ENCODE assay signal across 17 cellular contexts in genomic region chr3:63279000-63279366, GRCh38. TPM values are rescaled to one million over a fixed set of nuclear protein-coding genes. Genes with fewer than 3 reads are reported as not detected.
DNase-seq lines count a peak whose midpoint lies in the region; ATAC-seq and TF ChIP-seq lines count a peak whose summit lies in the region.
"Had no signal": no experiment of that assay in that cellular context is flagged by ENCODE, and none has a peak within 500 bp of the region (broad histone marks: within the 10 kb centered on the region; RNA-seq: fewer than 3 reads in every experiment).

No MANE protein-coding gene starts in this region.

- H3K27ac Mint-ChIP-seq in glutamatergic neuron (ENCODE audit: unreplicated experiment) (no peak overlapping the region), progenitor cell of endocrine pancreas (no peak overlapping the region)
- H3K27ac Mint-ChIP-seq: activated naive CD8-positive, alpha-beta T cell treated with anti-CD3 and anti-CD28 coated beads, Interleukin-2, amount 10 ng/mL, durations not matched to agents 7 days and 5 days had no signal

- H3K9me3 Mint-ChIP-seq in glutamatergic neuron (ENCODE audit: unreplicated experiment) (no peaks in the 10 kb centered on the region), progenitor cell of endocrine pancreas (ENCODE audit: low read depth) (no peaks in the 10 kb centered on the region)
- H3K9me3 Mint-ChIP-seq: activated naive CD8-positive, alpha-beta T cell treated with anti-CD3 and anti-CD28 coated beads, Interleukin-2, amount 10 ng/mL, durations not matched to agents 7 days and 5 days had no signal

- no peak for ATAC-seq in GM19023 (IDR thresholded peaks at IDR 0.05; ENCODE audit: unreplicated experiment)
- no peak for ATAC-seq in HG02763 (IDR thresholded peaks at IDR 0.05; ENCODE audit: unreplicated experiment)
- ATAC-seq: left lobe of liver had no signal

- H3K36me3 Mint-ChIP-seq in glutamatergic neuron (ENCODE audit: unreplicated experiment) (no peaks in the 10 kb centered on the region), progenitor cell of endocrine pancreas (ENCODE audit: insufficient read depth) (no peaks in the 10 kb centered on the region)
- H3K36me3 Mint-ChIP-seq: activated naive CD8-positive, alpha-beta T cell treated with anti-CD3 and anti-CD28 coated beads, Interleukin-2, amount 10 ng/mL, durations not matched to agents 7 days and 5 days had no signal

- DNase-seq in ELF-1 (ENCODE audit: low read depth, low spot score), result peak; percentile 26
- DNase-seq in NCI-H69 (lab: John Stamatoyannopoulos, UW), result peak; percentile 58
- DNase-seq in glutamatergic neuron, result peak; percentile 17
- DNase-seq in progenitor cell of endocrine pancreas (ENCODE audit: low spot score, unreplicated experiment), result peak; percentile 11
- no peak for DNase-seq in T1000 (lab: John Stamatoyannopoulos, UW)
- DNase-seq in SIG-M5 treated with dmso at 0.1 percent for 504 hours (lab: John Stamatoyannopoulos, UW; ENCODE audit: unreplicated experiment), result no peak
- DNase-seq: activated naive CD8-positive, alpha-beta T cell treated with anti-CD3 and anti-CD28 coated beads, Interleukin-2, amount 10 ng/mL, durations not matched to agents 7 days and 5 days; colonic mucosa; NCI-H226; RPMI8226; stimulated activated CD4-positive, alpha-beta T cell treated with anti-CD3 and anti-CD28 coated beads, Interleukin-2, amount 100 ng/mL, for 24 hours; stimulated activated naive CD4-positive, alpha-beta T cell had no signal

- no peak for TF ChIP-seq CTCF in glutamatergic neuron (IDR thresholded peaks at IDR 0.05; ENCODE audit: partially characterized antibody, unreplicated experiment)
- no peak for TF ChIP-seq CTCF in progenitor cell of endocrine pancreas (IDR thresholded peaks at IDR 0.05; ENCODE audit: unreplicated experiment)

- peak overlapping the region; percentile 86 for H3K4me3 Mint-ChIP-seq in glutamatergic neuron (ENCODE audit: unreplicated experiment)
- peak overlapping the region; percentile 69 for H3K4me3 Mint-ChIP-seq in progenitor cell of endocrine pancreas (ENCODE audit: low read depth)
- H3K4me3 Mint-ChIP-seq: activated naive CD8-positive, alpha-beta T cell treated with anti-CD3 and anti-CD28 coated beads, Interleukin-2, amount 10 ng/mL, durations not matched to agents 7 days and 5 days had no signal

- H3K4me1 Mint-ChIP-seq in glutamatergic neuron (ENCODE audit: low read depth, unreplicated experiment) (peaks cover 2% of the 10 kb centered on the region), progenitor cell of endocrine pancreas (ENCODE audit: low read depth) (peaks cover 17% of the 10 kb centered on the region)
- H3K4me1 Mint-ChIP-seq: activated naive CD8-positive, alpha-beta T cell treated with anti-CD3 and anti-CD28 coated beads, Interleukin-2, amount 10 ng/mL, durations not matched to agents 7 days and 5 days had no signal

- H3K27me3 Mint-ChIP-seq in glutamatergic neuron (ENCODE audit: unreplicated experiment) (peaks cover 14% of the 10 kb centered on the region), progenitor cell of endocrine pancreas (peaks cover 58% of the 10 kb centered on the region)

RNA-seq across cellular contexts. Expression of gene SYNPR, which starts 0.9 kb away (rescaled TPM):
- 6.1 TPM for total RNA-seq in glutamatergic neuron (ENCODE audit: unreplicated experiment)
- total RNA-seq in progenitor cell of endocrine pancreas, result 13.2 and 13.3 TPM in 2 replicates
- total RNA-seq: activated naive CD8-positive, alpha-beta T cell treated with anti-CD3 and anti-CD28 coated beads, Interleukin-2, amount 10 ng/mL, durations not matched to agents 7 days and 5 days; fibroblast of villous mesenchyme; left lobe of liver; omental fat pad had no signal

Comparison
In these comparisons a context has a peak if more than half of its experiments do, and no peak if none do; other contexts are left out.
1. DNase-seq: peak in ELF-1 (single experiment), NCI-H69 (single experiment), glutamatergic neuron (single experiment) and progenitor cell of endocrine pancreas (single experiment); none in T1000 (single experiment) and SIG-M5 treated with dmso at 0.1 percent for 504 hours (single experiment).